In the genomic region with DNA sequence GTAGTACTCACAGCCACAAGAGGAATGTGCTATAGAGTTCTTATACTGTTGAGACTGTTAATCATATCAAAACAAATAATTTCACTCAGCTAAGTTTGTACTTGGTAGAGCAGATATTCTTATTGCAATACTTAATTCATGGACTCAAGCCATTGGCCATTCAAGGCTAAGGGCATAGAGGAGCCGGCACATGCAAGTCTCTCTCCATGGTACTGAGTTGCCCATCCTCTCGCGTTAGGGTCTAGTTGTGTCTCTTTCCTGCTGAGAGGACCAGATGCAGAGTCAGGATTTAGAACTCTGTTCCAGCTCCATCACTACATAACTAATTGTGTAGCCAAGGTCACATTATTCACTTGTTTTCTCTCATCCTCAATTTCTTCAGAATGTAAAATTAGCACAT, we compare ENCODE assay signal across 26 cellular contexts. TPM values are rescaled to one million over a fixed set of nuclear protein-coding genes. Genes with fewer than 3 reads are reported as not detected.
DNase-seq lines count a peak whose midpoint lies in the region; ATAC-seq, FAIRE-seq and TF ChIP-seq lines count a peak whose summit lies in the region.
"Had no signal": no experiment of that assay in that cellular context is flagged by ENCODE, and none has a peak within 500 bp of the region (broad histone marks: within the 10 kb centered on the region; RNA-seq: fewer than 3 reads in every experiment).

No MANE protein-coding gene starts in this region.

- FAIRE-seq in HTR-8/SVneo (lab: Jason Lieb, UNC), result no peak
- FAIRE-seq: GM18507 had no signal

- 0 to 4% methylated on average over 3 of the region's 3 CpGs for WGBS in gastroesophageal sphincter (ENCODE audit: low coverage in 1 of 2), 2 donors

- no peak overlapping the region for H3K4me3 ChIP-seq in adipocyte (ENCODE audit: low read length)
- H3K4me3 ChIP-seq in gastroesophageal sphincter, result no peak overlapping the region
- H3K4me3 ChIP-seq: cardiac muscle cell, dorsolateral prefrontal cortex, right atrium auricular region, SK-N-MC, thyroid gland had no signal

- H3K4me1 ChIP-seq in adipocyte (ENCODE audit: control insufficient read depth, insufficient read depth, low read length) (no peaks in the 10 kb centered on the region), gastroesophageal sphincter (peaks cover 0 to 3% (median 0%) of the 10 kb centered on the region in 3 donors)
- H3K4me1 ChIP-seq: right atrium auricular region, thyroid gland had no signal

- no peaks in the 10 kb centered on the region for H3K36me3 ChIP-seq in adipocyte (ENCODE audit: control insufficient read depth, insufficient read depth, low read length, severe bottlenecking)
- H3K36me3 ChIP-seq in gastroesophageal sphincter, result no peaks in the 10 kb centered on the region
- H3K36me3 ChIP-seq: cardiac muscle cell, right atrium auricular region, thyroid gland had no signal

- peaks cover 7% of the 10 kb centered on the region for H3K27me3 ChIP-seq in adipocyte (replicated peaks; ENCODE audit: control insufficient read depth, insufficient read depth, low read length)
- peaks cover 36% of the 10 kb centered on the region for H3K27me3 ChIP-seq in gastroesophageal sphincter
- H3K27me3 ChIP-seq: right atrium auricular region, thyroid gland had no signal

- no peak for TF ChIP-seq POLR2A in gastroesophageal sphincter (IDR thresholded peaks at IDR 0.05)

- TF ChIP-seq EP300 in gastroesophageal sphincter (IDR thresholded peaks at IDR 0.05), result no peak

- no peak for ATAC-seq in gastroesophageal sphincter
- no peak for ATAC-seq in GM18870 (IDR thresholded peaks at IDR 0.05; ENCODE audit: unreplicated experiment)
- ATAC-seq: activated CD4-positive, alpha-beta T cell treated with anti-CD3 and anti-CD28 coated beads for 36 hours; activated T-helper 17 cell treated with anti-CD3 and anti-CD28 coated beads, Interleukin-2, amount 50 U/mL, for 72 hours; left ventricle myocardium superior; stimulated activated naive B cell treated with anti-CD40 and anti-IgM and Interleukin-4, amounts not matched to agents 10 μg/mL and 1 μg/mL and 100 μg/mL, for 72 hours had no signal

- no peak overlapping the region for H3K27ac ChIP-seq in gastroesophageal sphincter
- H3K27ac ChIP-seq: cardiac muscle cell, dorsolateral prefrontal cortex, right atrium auricular region, SK-N-MC, thyroid gland had no signal

- no peak overlapping the region for H3K9ac ChIP-seq in adipocyte (ENCODE audit: low read length)

- TF ChIP-seq CTCF in gastroesophageal sphincter (IDR thresholded peaks at IDR 0.05), result no peak

- peak; percentile 21 for DNase-seq in AG08396 (ENCODE audit: low spot score)
- peak; percentile 4 for DNase-seq in HT1080 (ENCODE audit: low read depth)
- peak; percentile 5 for DNase-seq in adipocyte (ENCODE audit: low read depth)
- peak; percentile 8 for DNase-seq in iris pigment epithelial cell (ENCODE audit: low read depth)
- DNase-seq in head of caudate nucleus, result no peak
- no peak for DNase-seq in HTR-8/SVneo (ENCODE audit: insufficient read length, low spot score)
- DNase-seq: activated CD4-positive, alpha-beta T cell treated with anti-CD3 and anti-CD28 coated beads for 36 hours; DND-41; dorsolateral prefrontal cortex; erythroblast; Kasumi-1; left ventricle myocardium superior; NCI-H1436; NCI-H2171 treated with DMSO at 0.1 percent for 48 hours; NCI-H69; occipital lobe; stimulated activated naive B cell treated with anti-CD40 and anti-IgM and Interleukin-4, amounts not matched to agents 10 μg/mL and 1 μg/mL and 100 μg/mL, for 72 hours; T1000; thyroid gland had no signal

- H3K9me3 ChIP-seq in adipocyte (ENCODE audit: control insufficient read depth, low read length) (peaks cover 9% of the 10 kb centered on the region), gastroesophageal sphincter (peaks cover 0 to 8% (median 0%) of the 10 kb centered on the region in 3 donors)
- H3K9me3 ChIP-seq: right atrium auricular region, thyroid gland had no signal

- intact Hi-C loops in head of caudate nucleus (cut with DNase I), result no loop called here

RNA-seq across cellular contexts. Expression of gene TUNAR, which starts 14.4 kb away (rescaled TPM):
- 0.43 TPM in 1 of 2 replicates, not detected in the other for total RNA-seq in HT1080 (2014; rRNA removed; shearing (Covaris generic))
- not detected in 2 replicates for polyA plus RNA-seq in HT1080 (2015; cell fraction: cytosol; rRNA removed)
- not detected in 2 replicates for polyA plus RNA-seq in HT1080 (2015; cell fraction: nucleus; rRNA removed)
- under 1 TPM in 1 of 4 donors, not detected in 3; 0.54 TPM for total RNA-seq in gastroesophageal sphincter
- total RNA-seq: activated CD4-positive, alpha-beta T cell treated with anti-CD3 and anti-CD28 coated beads for 36 hours; activated T-helper 17 cell treated with anti-CD3 and anti-CD28 coated beads, Interleukin-2, amount 50 U/mL, for 72 hours; left ventricle myocardium superior; right atrium auricular region had no signal

Comparison
In these comparisons a context has a peak if more than half of its experiments do, and no peak if none do; other contexts are left out.
1. DNase-seq: peak in AG08396 (single experiment), HT1080 (single experiment), adipocyte (single experiment) and iris pigment epithelial cell (single experiment); none in head of caudate nucleus (0 of 42) and HTR-8/SVneo (single experiment).